Comparison of ENCODE assay signal across 10 cellular contexts in the genomic region with DNA sequence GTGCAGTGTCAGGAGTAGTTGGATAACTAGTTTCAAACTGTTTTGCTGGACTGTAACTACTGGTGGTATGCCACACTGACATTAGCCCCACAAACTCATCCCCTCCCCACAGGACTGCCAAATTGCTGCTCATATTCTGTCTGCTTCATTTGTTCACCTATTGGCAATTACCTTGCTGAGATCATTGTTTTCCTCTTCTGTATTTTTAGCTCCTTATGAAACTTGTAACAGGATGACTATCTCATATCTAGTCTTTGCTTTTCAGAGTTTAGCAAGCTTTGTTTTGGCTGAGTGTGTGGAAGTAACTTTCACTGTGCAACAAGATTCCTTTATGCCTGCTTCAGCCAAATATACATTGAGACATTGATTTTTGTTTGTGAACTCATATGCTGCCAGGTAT.
A peak's percentile ranks its signal among the peaks of the same experiment; 100 is the strongest.
DNase-seq lines count a peak whose midpoint lies in the region; ATAC-seq and TF ChIP-seq lines count a peak whose summit lies in the region.
"Had no signal": no experiment of that assay in that cellular context is flagged by ENCODE, and none has a peak within 500 bp of the region (broad histone marks: within the 10 kb centered on the region; RNA-seq: fewer than 3 reads in every experiment).

No MANE protein-coding gene starts in this region.

- H3K27me3 ChIP-seq in esophagus squamous epithelium: no peaks in the 10 kb centered on the region

- no peak for TF ChIP-seq POLR2A in esophagus squamous epithelium (IDR thresholded peaks at IDR 0.05)

- peak; percentile 35 for ATAC-seq in GM18909 (IDR thresholded peaks at IDR 0.05; ENCODE audit: poor library complexity, unreplicated experiment)
- ATAC-seq in HG02981 (IDR thresholded peaks at IDR 0.05; ENCODE audit: unreplicated experiment): peak; percentile 26
- peak; percentile 8 for ATAC-seq in stimulated activated naive CD8-positive, alpha-beta T cell treated with anti-CD3 and anti-CD28 coated beads, Interleukin-15, Interleukin-2, amounts not matched to agents 100 U/mL and 50 U/mL, for 24 hours
- ATAC-seq in GM19455 (IDR thresholded peaks at IDR 0.05; ENCODE audit: unreplicated experiment): no peak

- no peaks in the 10 kb centered on the region for H3K9me3 ChIP-seq in esophagus squamous epithelium

- H3K27ac ChIP-seq in esophagus squamous epithelium: peak overlapping the region; percentile 81 to 91 (median 88)

- H3K4me3 ChIP-seq in esophagus squamous epithelium: no peak overlapping the region

- DNase-seq in esophagus squamous epithelium (lab: John Stamatoyannopoulos, UW) (no peak), NCI-H1417 (lab: John Stamatoyannopoulos, UW) (no peak), SK-N-DZ (ENCODE audit: low spot score) (no peak), DMS 273 treated with DMSO at 0.1 percent for 48 hours (lab: John Stamatoyannopoulos, UW) (no peak)
- DNase-seq in stimulated activated naive CD8-positive, alpha-beta T cell treated with anti-CD3 and anti-CD28 coated beads, Interleukin-15, Interleukin-2, amounts not matched to agents 100 U/mL and 50 U/mL, for 24 hours: no peak
- DNase-seq: DMS153, NCI-H2081 treated with DMSO at 0.1 percent for 48 hours had no signal

- intact Hi-C loops in esophagus squamous epithelium (cut with DNase I): no loop called here

- no peak for TF ChIP-seq CTCF in esophagus squamous epithelium (IDR thresholded peaks at IDR 0.05)

- H3K4me1 ChIP-seq in esophagus squamous epithelium: peaks cover 26 to 61% (median 37%) of the 10 kb centered on the region in 3 donors

- no peaks in the 10 kb centered on the region for H3K36me3 ChIP-seq in esophagus squamous epithelium
